Comparison of ENCODE assay signal across 8 cellular contexts in the genomic region with DNA sequence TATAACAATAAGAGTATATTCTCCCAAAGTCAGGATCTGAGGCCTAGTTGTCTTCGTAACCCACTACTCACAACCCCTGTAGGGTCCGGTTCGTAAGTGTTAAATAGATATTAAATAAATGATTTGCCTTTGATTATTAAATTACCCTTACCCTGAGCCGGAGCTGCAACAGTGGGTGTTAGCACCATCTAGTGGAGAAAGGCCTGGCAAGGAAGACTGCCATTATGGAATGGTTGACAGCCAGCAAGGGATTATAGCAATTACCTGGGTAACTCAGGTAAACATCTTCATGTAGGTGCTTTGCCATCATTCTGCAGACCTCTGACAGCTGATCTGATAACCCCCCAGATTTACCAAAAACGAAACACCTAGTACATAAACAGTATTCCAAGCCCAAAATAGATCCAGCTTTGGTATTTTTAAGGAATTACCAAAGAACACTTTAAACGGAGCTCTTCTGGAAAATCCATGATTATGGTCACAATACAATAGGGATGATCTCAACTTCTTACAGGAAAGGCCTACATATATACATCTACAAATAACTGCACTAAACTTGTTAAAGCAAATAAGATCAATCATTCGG.
A peak's percentile ranks its signal among the peaks of the same experiment; 100 is the strongest.
DNase-seq lines count a peak whose midpoint lies in the region; FAIRE-seq and TF ChIP-seq lines count a peak whose summit lies in the region.

No MANE protein-coding gene starts in this region.

- TF ChIP-seq CTCF in HFFc6 (IDR thresholded peaks at IDR 0.05) (peak; percentile 89), epithelial cell of esophagus (IDR thresholded peaks at IDR 0.05; ENCODE audit: insufficient read depth, low read depth, low read length, missing control alignments) (peak; percentile 97), neural progenitor cell (IDR thresholded peaks at IDR 0.05) (peak; percentile 85)

- no peak overlapping the region for H3K9ac ChIP-seq in neural progenitor cell

- no peak for FAIRE-seq in frontal cortex (lab: Jason Lieb, UNC)

- H3K27ac Mint-ChIP-seq in HFFc6: no peak overlapping the region
- no peak overlapping the region for H3K27ac Mint-ChIP-seq in neural progenitor cell

- no peaks in the 10 kb centered on the region for H3K4me1 ChIP-seq in neural progenitor cell

- H3K27me3 Mint-ChIP-seq in HFFc6 (ENCODE audit: insufficient read depth): peaks cover 9% of the 10 kb centered on the region
- peaks cover 2% of the 10 kb centered on the region for H3K27me3 Mint-ChIP-seq in neural progenitor cell (ENCODE audit: insufficient read depth, low read depth)

- H3K4me3 Mint-ChIP-seq in HFFc6 (no peak overlapping the region), neural progenitor cell (no peak overlapping the region)

- H4K20me1 ChIP-seq in neural progenitor cell (ENCODE audit: low read depth): no peaks in the 10 kb centered on the region

- H3K27me3 ChIP-seq in neural progenitor cell: no peaks in the 10 kb centered on the region

- no peaks in the 10 kb centered on the region for H3F3A ChIP-seq in neural progenitor cell (ENCODE audit: low read depth)

- DNase-seq in DMS53 (lab: John Stamatoyannopoulos, UW) (peak; percentile 73), HFFc6 (peak; percentile 30), RPMI7951 (ENCODE audit: low read depth) (peak; percentile 14), epithelial cell of esophagus (ENCODE audit: low read depth) (peak; percentile 67), neural progenitor cell (ENCODE audit: low spot score) (peak; percentile 54), cerebellar nuclear complex (lab: John Stamatoyannopoulos, UW) (no peak), frontal cortex (ENCODE audit: low spot score in 2 of 2) (no peak)
- DNase-seq in activated CD8-positive, alpha-beta memory T cell treated with anti-CD3 and anti-CD28 coated beads, Interleukin-2, amount 50 U/mL, for 4 hours: no peak

- H3K36me3 Mint-ChIP-seq in HFFc6 (ENCODE audit: low read depth) (no peaks in the 10 kb centered on the region), neural progenitor cell (no peaks in the 10 kb centered on the region)

- H3K36me3 ChIP-seq in neural progenitor cell: no peaks in the 10 kb centered on the region

- H2AFZ ChIP-seq in neural progenitor cell (replicated peaks): no peak overlapping the region

- H3K9me3 Mint-ChIP-seq in HFFc6 (no peaks in the 10 kb centered on the region), neural progenitor cell (no peaks in the 10 kb centered on the region)

- H3K4me2 ChIP-seq in neural progenitor cell: no peak overlapping the region

- H3K79me2 ChIP-seq in neural progenitor cell (ENCODE audit: low read depth): no peaks in the 10 kb centered on the region

- H3K4me1 Mint-ChIP-seq in HFFc6 (ENCODE audit: low read depth) (no peaks in the 10 kb centered on the region), neural progenitor cell (no peaks in the 10 kb centered on the region)

- no peaks in the 10 kb centered on the region for H3K9me3 ChIP-seq in neural progenitor cell (ENCODE audit: low read depth)

- H3K4me3 ChIP-seq in epithelial cell of esophagus (ENCODE audit: low read length): no peak overlapping the region
- no peak overlapping the region for H3K4me3 ChIP-seq in neural progenitor cell

- H3K27ac ChIP-seq in neural progenitor cell: no peak overlapping the region

Comparison
In these comparisons a context has a peak if more than half of its experiments do, and no peak if none do; other contexts are left out.
1. DNase-seq: peak in DMS53 (single experiment), HFFc6 (single experiment), RPMI7951 (single experiment), epithelial cell of esophagus (single experiment) and neural progenitor cell (single experiment); none in cerebellar nuclear complex (0 of 2), frontal cortex (0 of 2) and activated CD8-positive, alpha-beta memory T cell treated with anti-CD3 and anti-CD28 coated beads, Interleukin-2, amount 50 U/mL, for 4 hours (single experiment).
2. Peak in every context shown above with its lines, with median percentiles within 50 percentile points of each other: CTCF ChIP-seq.